Comparison of ENCODE assay signal across 8 cellular contexts in genomic region chr2:106192752-106193490, GRCh38. TPM values are rescaled to one million over a fixed set of nuclear protein-coding genes. Genes with fewer than 3 reads are reported as not detected.
DNase-seq lines count a peak whose midpoint lies in the region; ATAC-seq, FAIRE-seq and TF ChIP-seq lines count a peak whose summit lies in the region.

No MANE protein-coding gene starts in this region.

- peaks cover 63% of the 10 kb centered on the region for H3K4me1 ChIP-seq in CD4-positive, alpha-beta memory T cell (ENCODE audit: insufficient read depth, low read length)
- peaks cover 6% of the 10 kb centered on the region for H3K4me1 ChIP-seq in parathyroid adenoma

- no peaks in the 10 kb centered on the region for H3K36me3 ChIP-seq in CD4-positive, alpha-beta memory T cell (ENCODE audit: insufficient read depth, low read length)
- no peaks in the 10 kb centered on the region for H3K36me3 ChIP-seq in parathyroid adenoma (ENCODE audit: control insufficient read depth, insufficient read depth, low read length)

- H3K9me3 Mint-ChIP-seq in CD4-positive, alpha-beta memory T cell = peaks cover 0 to 1% (median 0%) of the 10 kb centered on the region in 8 donors

- H3K4me2 ChIP-seq in parathyroid adenoma (ENCODE audit: low read length) = peak overlapping the region; percentile 79

- peak overlapping the region; percentile 50 to 55 for H3K4me3 ChIP-seq in CD4-positive, alpha-beta memory T cell (ENCODE audit: low read length in 2 of 2)
- H3K4me3 ChIP-seq in fibroblast of pulmonary artery (replicated peaks; ENCODE audit: low read depth, low read length) = peak overlapping the region; percentile 70
- peak overlapping the region; percentile 61 for H3K4me3 ChIP-seq in parathyroid adenoma (ENCODE audit: low read depth, low read length)

- TF ChIP-seq CTCF in fibroblast of pulmonary artery (IDR thresholded peaks at IDR 0.05; ENCODE audit: low read length, missing control alignments) (no peak), parathyroid adenoma (IDR thresholded peaks at IDR 0.05) (no peak)

- intact Hi-C loops in CD4-positive, alpha-beta memory T cell (cut with micrococcal nuclease) = loop anchor here (1.0 to 10.0 kb wide), 3 partner anchors 33 to 858 kb away; partner anchors contain the start of gene C2orf49

- POLR2A ChIA-PET in CD4-positive, alpha-beta memory T cell (lab: Charles Lee; ENCODE audit: partially characterized antibody) = interaction anchor here (0.6 to 4.5 kb wide), 10 partner anchors 9 to 302 kb away, joined by 3 to 153 read pairs (median 4); no protein-coding TSS in a partner anchor

- H3K9me3 ChIP-seq in CD4-positive, alpha-beta memory T cell (ENCODE audit: control insufficient read depth in 1 of 2, low read length in 2 of 2) = no peaks in the 10 kb centered on the region
- no peaks in the 10 kb centered on the region for H3K9me3 ChIP-seq in parathyroid adenoma (ENCODE audit: control insufficient read depth, low read length)

- no peak overlapping the region for H3K9ac ChIP-seq in parathyroid adenoma

- DNase-seq in CD4-positive, alpha-beta memory T cell = peak; percentile 15 to 81 (median 24)
- DNase-seq in NCI-H82 treated with DMSO at 0.1 percent for 48 hours (lab: John Stamatoyannopoulos, UW; ENCODE audit: unreplicated experiment) = peak; percentile 10
- peak; percentile 49 for DNase-seq in activated T-cell treated with anti-CD3 and anti-CD28 coated beads for 24 hours (ENCODE audit: low read depth)
- DNase-seq in fibroblast of pulmonary artery (ENCODE audit: low read depth) = peak; percentile 95
- peak; percentile 61 for DNase-seq in urothelium cell line (ENCODE audit: low spot score)

- H3K36me3 Mint-ChIP-seq in CD4-positive, alpha-beta memory T cell = peaks cover 11 to 17% of the 10 kb centered on the region in 2 donors

- peaks cover 33% of the 10 kb centered on the region for H3K79me2 ChIP-seq in parathyroid adenoma

- peak overlapping the region; percentile 76 for H3K27ac ChIP-seq in CD4-positive, alpha-beta memory T cell (ENCODE audit: low read depth, low read length)
- no peak overlapping the region for H3K27ac ChIP-seq in parathyroid adenoma

- CTCF ChIA-PET in CD4-positive, alpha-beta memory T cell (lab: Charles Lee; ENCODE audit: partially characterized antibody) = interaction anchor here (0.8 to 2.5 kb wide), 10 partner anchors 11 to 86 kb away, joined by 3 to 30 read pairs (median 4); no protein-coding TSS in a partner anchor

- H3K4me1 Mint-ChIP-seq in CD4-positive, alpha-beta memory T cell = peaks cover 46 to 61% (median 53%) of the 10 kb centered on the region in 4 donors

- peak overlapping the region; percentile 71 for H2AFZ ChIP-seq in parathyroid adenoma

- no peak for FAIRE-seq in urothelium cell line (lab: Jason Lieb, UNC)

- no peaks in the 10 kb centered on the region for H3K27me3 Mint-ChIP-seq in CD4-positive, alpha-beta memory T cell

- no peaks in the 10 kb centered on the region for H3K27me3 ChIP-seq in CD4-positive, alpha-beta memory T cell (ENCODE audit: insufficient read depth, low read length)
- H3K27me3 ChIP-seq in parathyroid adenoma (ENCODE audit: control insufficient read depth, insufficient read depth, low read length) = no peaks in the 10 kb centered on the region

- peak overlapping the region; percentile 71 to 88 (median 77) for H3K27ac Mint-ChIP-seq in CD4-positive, alpha-beta memory T cell

- ATAC-seq in GM19043 (IDR thresholded peaks at IDR 0.05; ENCODE audit: low read depth, unreplicated experiment) (peak; percentile 37), HG03280 (IDR thresholded peaks at IDR 0.05; ENCODE audit: unreplicated experiment) (peak; percentile 29)

- peak overlapping the region; percentile 83 to 89 (median 86) for H3K4me3 Mint-ChIP-seq in CD4-positive, alpha-beta memory T cell

RNA-seq across cellular contexts. Expression of gene UXS1, which starts 1.2 kb away (rescaled TPM):
- total RNA-seq in CD4-positive, alpha-beta memory T cell = 100 to 1,000 TPM; 143 to 150 TPM
- 10 to 100 TPM; 87.2 to 91.8 TPM for polyA plus RNA-seq in CD4-positive, alpha-beta memory T cell

Comparison
In these comparisons a context has a peak if more than half of its experiments do, and no peak if none do; other contexts are left out.
1. DNase-seq: peak in every context shown above with its lines; median percentile 95 in fibroblast of pulmonary artery; 61 in urothelium cell line; 49 in activated T-cell treated with anti-CD3 and anti-CD28 coated beads for 24 hours; 24 in CD4-positive, alpha-beta memory T cell; 10 in NCI-H82 treated with DMSO at 0.1 percent for 48 hours.